In genomic region chr3:197201840-197202452, GRCh38 we compare ENCODE assay signal across 1 cellular context.
TF ChIP-seq lines count a peak whose summit lies in the region.

No MANE protein-coding gene starts in this region.

TF ChIP-seq in HEK293, 187 proteins besides CTCF, POLR2A, EP300 and RAD21 (continued from another document):
- TF ChIP-seq ZNF513 (tag by site-specific recombination; IDR thresholded peaks at IDR 0.05) (no peak), AEBP2 (tag by site-specific recombination; IDR thresholded peaks at IDR 0.05; ENCODE audit: borderline replicate concordance) (no peak), ZBTB10 (tag by site-specific recombination; IDR thresholded peaks at IDR 0.05) (no peak), ZBTB1 (tag by site-specific recombination; IDR thresholded peaks at IDR 0.05) (no peak), ZNF621 (tag by site-specific recombination; IDR thresholded peaks at IDR 0.05) (no peak), PRDM6 (tag by site-specific recombination; IDR thresholded peaks at IDR 0.05) (no peak), ZNF473 (tag by site-specific recombination; IDR thresholded peaks at IDR 0.05) (no peak)
